In genomic region chr18:9594782-9595181, GRCh38 we compare ENCODE assay signal across 9 cellular contexts. TPM values are rescaled to one million over a fixed set of nuclear protein-coding genes. Genes with fewer than 3 reads are reported as not detected.
DNase-seq lines count a peak whose midpoint lies in the region; ATAC-seq, FAIRE-seq and TF ChIP-seq lines count a peak whose summit lies in the region.
"Had no signal": no experiment of that assay in that cellular context is flagged by ENCODE, and none has a peak within 500 bp of the region (broad histone marks: within the 10 kb centered on the region; RNA-seq: fewer than 3 reads in every experiment).

No MANE protein-coding gene starts in this region.

- FAIRE-seq in GM12878 (lab: Jason Lieb, UNC) (peak; percentile 54), frontal cortex (lab: Jason Lieb, UNC) (no peak)

- POLR2A ChIA-PET in GM12878 (lab: Charles Lee), result no interaction called here

- peak overlapping the region; percentile 83 for H3K4me2 ChIP-seq in GM12878 (ENCODE audit: control insufficient read depth, insufficient read depth)

- no peaks in the 10 kb centered on the region for H3K27me3 Mint-ChIP-seq in nephron (ENCODE audit: low read depth)

- CTCF ChIA-PET in GM12878 (lab: Yijun Ruan, JAX), result interaction anchor here (1.2 to 2.3 kb wide), 3 partner anchors 14 to 18 kb away, joined by 6 to 10 read pairs (median 7); no protein-coding TSS in a partner anchor

- peaks cover 2% of the 10 kb centered on the region for H3K79me2 ChIP-seq in GM12878 (ENCODE audit: control insufficient read depth, insufficient read depth, low read length)

- peak overlapping the region; percentile 58 for H3K27ac ChIP-seq in GM12878 (ENCODE audit: control insufficient read depth, insufficient read depth)

- peak; percentile 79 for ATAC-seq in GM18858 (IDR thresholded peaks at IDR 0.05; ENCODE audit: unreplicated experiment)
- ATAC-seq in HG02759 (IDR thresholded peaks at IDR 0.05; ENCODE audit: unreplicated experiment), result peak; percentile 78
- peak; percentile 86 for ATAC-seq in GM12878

- peaks cover 23% of the 10 kb centered on the region for H3K9me3 Mint-ChIP-seq in nephron

- no peak for TF ChIP-seq CTCF in GM12878 (IDR thresholded peaks at IDR 0.05 in 2 of 3, conservative IDR thresholded peaks at IDR 0.05 in 1 of 3; ENCODE audit: control insufficient read depth in 2 of 3, extremely low read depth in 1 of 3, insufficient read depth in 1 of 3, low read depth in 3 of 3, low read length in 3 of 3)
- no peak for TF ChIP-seq CTCF in nephron (IDR thresholded peaks at IDR 0.05; ENCODE audit: unreplicated experiment in 3 of 3)

- no peak for TF ChIP-seq RAD21 in GM12878 (IDR thresholded peaks at IDR 0.05; ENCODE audit: insufficient read depth, low read depth, low read length)

- peak overlapping the region; percentile 33; the same call in 1 of the 2 replicates for H2AFZ ChIP-seq in GM12878 (ENCODE audit: control insufficient read depth, low read depth, low read length)

- peak overlapping the region in 2 of 3 experiments; percentile 0 to 3 for H3K27ac Mint-ChIP-seq in nephron

- no peak for TF ChIP-seq EP300 in GM12878 (IDR thresholded peaks at IDR 0.05; ENCODE audit: borderline replicate concordance in 1 of 2, control insufficient read depth in 1 of 2, low read depth in 2 of 2, low read length in 2 of 2)

- intact Hi-C loops in GM12878 (cut with micrococcal nuclease; ENCODE audit: unreplicated experiment), result no loop called here

- TF ChIP-seq POLR2A in GM12878 (IDR thresholded peaks at IDR 0.05; ENCODE audit: low read depth, low read length), result no peak

- SMC1A ChIA-PET in GM12878 (lab: Charles Lee; ENCODE audit: uncharacterized antibody, unreplicated experiment), result interaction anchor here (1.3 to 1.7 kb wide), 2 partner anchors 11 to 14 kb away, joined by 4 to 6 read pairs; no protein-coding TSS in a partner anchor

- peak overlapping the region; percentile 18; the same call in 1 of the 2 replicates for H3K4me3 ChIP-seq in GM12878

- RAD21 ChIA-PET in GM12878 (lab: Charles Lee; ENCODE audit: unreplicated experiment), result interaction anchor here (0.9 to 1.0 kb wide), 3 partner anchors 18 to 80 kb away, joined by 3 read pairs; no protein-coding TSS in a partner anchor

- no peaks in the 10 kb centered on the region for H4K20me1 ChIP-seq in GM12878 (ENCODE audit: control insufficient read depth, insufficient read depth)

- peaks cover 14% of the 10 kb centered on the region for H3K4me1 Mint-ChIP-seq in nephron

- in situ Hi-C loops in GM12878 (cut with MboI), result no loop called here

- no peaks in the 10 kb centered on the region for H3K27me3 ChIP-seq in GM12878 (replicated peaks in 1 of 2; ENCODE audit: control insufficient read depth in 2 of 2, insufficient read depth in 2 of 2, low read length in 1 of 2)

- peaks cover 14% of the 10 kb centered on the region for H3K4me1 ChIP-seq in GM12878 (ENCODE audit: control insufficient read depth, insufficient read depth, low read length)

- no peak overlapping the region for H3K4me3 Mint-ChIP-seq in nephron

- H3K36me3 ChIP-seq in GM12878 (ENCODE audit: control insufficient read depth in 2 of 2, insufficient read depth in 2 of 2, low read length in 1 of 2), result peaks cover 0 to 5% of the 10 kb centered on the region in 2 experiments; a peak in 1 of 4 replicates

- no peak for DNase-seq in GM12878 (ENCODE audit: low read depth, low spot score)
- no peak for DNase-seq in dermis blood vessel endothelial cell
- no peak for DNase-seq in frontal cortex (ENCODE audit: low spot score in 2 of 2)
- DNase-seq in AG08396 (ENCODE audit: low spot score), result no peak
- no peak for DNase-seq in NCI-H146 treated with DMSO at 0.1 percent for 48 hours (lab: John Stamatoyannopoulos, UW; ENCODE audit: unreplicated experiment)
- DNase-seq: NCI-H526 treated with DMSO at 0.1 percent for 48 hours had no signal

- no peak overlapping the region for H3K9ac ChIP-seq in GM12878 (ENCODE audit: control insufficient read depth, insufficient read depth, low read length)

- H3K9me3 ChIP-seq in GM12878 (replicated peaks; ENCODE audit: control insufficient read depth, insufficient read depth, low read length), result no peaks in the 10 kb centered on the region; the same call in 1 of the 3 replicates

- WGBS in GM12878 (ENCODE audit: insufficient coverage, insufficient replicate concordance, low lambda C conversion rate, missing lambda C conversion rate), result 0% methylated on average over 1 of the region's 1 CpG

- H3K36me3 Mint-ChIP-seq in nephron (ENCODE audit: low read depth), result peaks cover 74% of the 10 kb centered on the region

- no TSS peak for BruUV-seq in GM12878 (replicated peaks; lab: Mats Ljungman, UMichigan)

TF ChIP-seq in GM12878, 131 proteins besides CTCF, POLR2A, EP300 and RAD21 (continues in another document):
- TF ChIP-seq RBBP5 (conservative IDR thresholded peaks at IDR 0.05) (no peak), JUNB (IDR thresholded peaks at IDR 0.05) (peak; percentile 86), HSF1 (IDR thresholded peaks at IDR 0.05; ENCODE audit: low read depth, low read length) (no peak), SREBF2 (IDR thresholded peaks at IDR 0.05; ENCODE audit: low read length) (no peak), ETV6 (conservative IDR thresholded peaks at IDR 0.05 in 1 of 2, IDR thresholded peaks at IDR 0.05 in 1 of 2; ENCODE audit: borderline replicate concordance in 1 of 2, low read depth in 1 of 2) (peak in 1 of 2 experiments; percentile 64; a peak in 1 of 4 replicates), MEF2B (IDR thresholded peaks at IDR 0.05; ENCODE audit: partially characterized antibody, poor library complexity, severe bottlenecking) (peak; percentile 44), ZNF622 (IDR thresholded peaks at IDR 0.05) (no peak), BCL3 (IDR thresholded peaks at IDR 0.05; ENCODE audit: borderline replicate concordance, insufficient read depth, low read depth, low read length, poor library complexity, severe bottlenecking) (no peak), NFIC (IDR thresholded peaks at IDR 0.05; ENCODE audit: low read depth, low read length) (peak; percentile 27; the same call in 1 of the 2 replicates), SKIL (IDR thresholded peaks at IDR 0.05; ENCODE audit: low read depth, poor library complexity, severe bottlenecking) (no peak), ESRRA (IDR thresholded peaks at IDR 0.05; ENCODE audit: low read length) (no peak), MTA3 (IDR thresholded peaks at IDR 0.05; ENCODE audit: borderline replicate concordance, low read length) (no peak)

RNA-seq across cellular contexts. Expression of gene PPP4R1, which starts 19.6 kb away (rescaled TPM):
- 54.9 and 61.5 TPM in 2 replicates for total RNA-seq in GM12878 (2013; cell fraction: nucleolus; rRNA removed)
- total RNA-seq in GM12878 (2014; rRNA removed), result 33.4 and 39.2 TPM in 2 replicates
- 38.0 and 39.1 TPM in 2 replicates for total RNA-seq in GM12878 (2014; rRNA removed; fragmentation: Illumina TruSeq; extraction: Trizol)
- total RNA-seq in GM12878 (2021), result 40.5 and 42.2 TPM in 2 replicates
- 12.8 TPM for polyA plus RNA-seq in GM12878 (2011; ENCODE audit: low read depth)
- polyA plus RNA-seq in GM12878 (2011; rRNA removed), result 24.8 and 26.1 TPM in 2 replicates
- polyA plus RNA-seq in GM12878 (2011; cell fraction: cytosol; rRNA removed), result 26.9 and 28.1 TPM in 2 replicates
- 28.0 and 28.4 TPM in 2 replicates for polyA plus RNA-seq in GM12878 (2011; cell fraction: nucleus; rRNA removed)
- polyA plus RNA-seq in GM12878 (2012), result 13.1 and 15.1 TPM in 2 replicates
- 44.4 and 53.6 TPM in 2 replicates for polyA plus RNA-seq in GM12878 (2014; fragmentation: Illumina TruSeq; extraction: Trizol)
- polyA plus RNA-seq in GM12878 (2014; fragmentation: Nextera tagmentation; extraction: Ambion mirVana), result 10 to 100 TPM; 10.9 to 14.1 TPM
- 27.3 and 31.2 TPM in 2 replicates for polyA plus RNA-seq in GM12878 (2014; rRNA removed)
- 10 to 100 TPM; 20.4 to 21.2 TPM for polyA plus RNA-seq in GM12878 (2016; fragmentation: Nextera tagmentation; extraction: Ambion mirVana)
- 40.3 and 66.2 TPM in 2 replicates for polyA minus RNA-seq in GM12878 (2011; rRNA and poly(A)+ RNA removed)
- 10.7 and 17.4 TPM in 2 replicates for polyA minus RNA-seq in GM12878 (2011; cell fraction: cytosol; rRNA and poly(A)+ RNA removed)
- 18.3 and 32.8 TPM in 2 replicates for polyA minus RNA-seq in GM12878 (2011; cell fraction: nucleus; rRNA and poly(A)+ RNA removed)
- 180 and 193 TPM in 2 replicates for total RNA-seq in dermis blood vessel endothelial cell
- total RNA-seq in frontal cortex, result 152 TPM
